28 cellular contexts compared by ENCODE assay signal in genomic region chr20:51549474-51549873, GRCh38. TPM values are rescaled to one million over a fixed set of nuclear protein-coding genes. Genes with fewer than 3 reads are reported as not detected.
"Had no signal": no experiment of that assay in that cellular context is flagged by ENCODE, and none has a peak within 500 bp of the region (broad histone marks: within the 10 kb centered on the region; RNA-seq: fewer than 3 reads in every experiment).

No MANE protein-coding gene starts in this region.

- H3K4me3 ChIP-seq: neural progenitor cell, ovary, psoas muscle, skin epidermis, smooth muscle cell, spleen, stomach, thoracic aorta, thyroid gland, tibial nerve, upper lobe of left lung, uterus had no signal

- H3K27ac ChIP-seq: neural progenitor cell, ovary, parathyroid adenoma, psoas muscle, skin epidermis, spleen, stomach, thoracic aorta, thyroid gland, tibial nerve, upper lobe of left lung, uterus had no signal

- H3K9ac ChIP-seq: neural progenitor cell, parathyroid adenoma had no signal

- H3K4me1 ChIP-seq: neural progenitor cell, parathyroid adenoma, spleen, stomach, thyroid gland, tibial nerve, upper lobe of left lung, uterus had no signal

- H2AFZ ChIP-seq: neural progenitor cell, parathyroid adenoma had no signal

- DNase-seq: naive thymus-derived CD4-positive, alpha-beta T cell; natural killer cell; occipital lobe; ovary; posterior cingulate gyrus; psoas muscle; right cardiac atrium; spleen; stimulated activated CD4-positive, alpha-beta T cell treated with anti-CD3 and anti-CD28 coated beads, Interleukin-12 subunit alpha, Interleukin-12 subunit beta, amount 100 ng/mL, for 4 hours; stimulated activated CD4-positive, alpha-beta T cell treated with anti-CD3 and anti-CD28 coated beads, Interleukin-2, amount 100 ng/mL, for 24 hours; stimulated activated CD4-positive, alpha-beta T cell treated with anti-CD3 and anti-CD28 coated beads, Interleukin-2, amount 100 ng/mL, for 48 hours; stimulated activated CD4-positive, alpha-beta T cell treated with anti-CD3 and anti-CD28 coated beads, Interleukin-4, amount 100 ng/mL, for 24 hours; stimulated activated naive B cell treated with anti-CD40 and anti-IgM and Interleukin-4, amounts not matched to agents 10 μg/mL and 1 μg/mL and 100 μg/mL, for 72 hours; stimulated activated naive CD4-positive, alpha-beta T cell treated with Interleukin-2 at 50 U/mL for 16 hours; stomach; thyroid gland; trophoblast cell; upper lobe of left lung; uterus had no signal

- H3K4me2 ChIP-seq: neural progenitor cell, smooth muscle cell had no signal

- H3K27me3 ChIP-seq: ovary, spleen, stomach, thyroid gland, tibial nerve, uterus had no signal

- H3K9me3 ChIP-seq: ovary, psoas muscle, spleen, stomach, thoracic aorta, thyroid gland, tibial nerve, upper lobe of left lung, uterus had no signal

- H3K36me3 ChIP-seq: neural progenitor cell, ovary, spleen, stomach, thoracic aorta, thyroid gland, tibial nerve, upper lobe of left lung, uterus had no signal

- ATAC-seq: naive thymus-derived CD4-positive, alpha-beta T cell; natural killer cell; psoas muscle; right cardiac atrium; sciatic nerve; stimulated activated effector memory CD8-positive, alpha-beta T cell treated with anti-CD3 and anti-CD28 coated beads, Interleukin-12 subunit alpha, Interleukin-12 subunit beta, amount 100 ng/mL, for 72 hours; stimulated activated naive B cell treated with anti-CD40 and anti-IgM and Interleukin-4, amounts not matched to agents 10 μg/mL and 1 μg/mL and 100 μg/mL, for 72 hours had no signal

RNA-seq across cellular contexts. Expression of gene NFATC2, which starts 7.0 kb away (rescaled TPM):
- polyA plus RNA-seq: neural cell had no signal
